8 cellular contexts compared by ENCODE assay signal in the genomic region with DNA sequence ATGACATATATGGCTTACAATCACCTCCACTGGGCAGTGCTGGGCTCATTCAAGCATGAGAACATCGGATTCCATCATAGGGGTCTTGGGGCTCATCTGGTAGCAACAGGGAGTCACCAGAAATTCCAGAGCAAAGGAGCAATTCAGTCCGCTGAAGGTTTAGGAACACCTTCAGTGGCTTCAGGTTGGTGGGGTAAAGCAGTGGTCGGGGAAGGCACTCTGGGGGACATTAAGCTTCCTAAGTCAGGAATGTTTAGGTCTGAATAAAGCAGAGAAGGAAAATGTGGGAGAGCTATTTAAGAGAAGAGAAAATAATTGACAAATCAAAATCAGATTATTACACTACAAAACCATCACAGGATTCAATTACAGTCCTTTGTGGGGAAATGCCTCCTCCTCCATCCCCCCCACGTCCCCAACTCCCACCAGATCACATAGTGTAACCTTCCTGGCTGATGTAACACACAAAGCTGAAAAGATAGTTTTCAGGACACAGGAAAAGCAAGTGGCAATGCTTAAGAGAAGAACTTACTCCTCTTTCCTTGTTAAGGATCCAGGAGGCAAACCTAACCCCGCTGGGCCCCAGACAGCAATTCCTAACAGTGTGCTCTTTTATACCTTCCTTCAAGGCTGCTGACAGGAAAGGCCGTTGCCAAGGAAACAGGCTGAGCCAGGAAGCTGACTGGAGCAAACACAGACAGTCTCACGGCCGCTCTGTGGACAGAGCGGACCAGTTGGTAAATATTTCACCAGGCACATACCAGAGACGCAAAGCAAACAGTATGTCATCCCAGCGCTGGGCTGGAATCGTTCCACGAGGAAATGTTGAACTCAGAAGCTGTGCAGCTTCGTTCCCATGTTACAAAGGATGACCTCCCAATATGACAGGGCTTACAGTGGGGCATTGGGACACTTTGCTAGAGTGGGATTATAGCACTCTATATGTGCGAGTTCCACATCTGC. TPM values are rescaled to one million over a fixed set of nuclear protein-coding genes. Genes with fewer than 3 reads are reported as not detected.
A peak's percentile ranks its signal among the peaks of the same experiment; 100 is the strongest.
DNase-seq lines count a peak whose midpoint lies in the region; TF ChIP-seq lines count a peak whose summit lies in the region.

No MANE protein-coding gene starts in this region.

- H3K27me3 ChIP-seq in testis, result no peaks in the 10 kb centered on the region
- H3K27me3 ChIP-seq in CD8-positive, alpha-beta memory T cell (ENCODE audit: insufficient read depth, low read length, poor library complexity, severe bottlenecking), result peaks cover 3% of the 10 kb centered on the region

- TF ChIP-seq CTCF in coronary artery (IDR thresholded peaks at IDR 0.05) (no peak), testis (IDR thresholded peaks at IDR 0.05) (no peak)

- H3K27ac Mint-ChIP-seq in CD8-positive, alpha-beta memory T cell, result no peak overlapping the region
- H3K27ac Mint-ChIP-seq in activated naive CD8-positive, alpha-beta T cell treated with anti-CD3 and anti-CD28 coated beads for 36 hours, result no peak overlapping the region

- H3K4me1 Mint-ChIP-seq in CD8-positive, alpha-beta memory T cell, result peaks cover 0 to 5% (median 4%) of the 10 kb centered on the region in 3 donors
- H3K4me1 Mint-ChIP-seq in activated naive CD8-positive, alpha-beta T cell treated with anti-CD3 and anti-CD28 coated beads for 36 hours, result no peaks in the 10 kb centered on the region

- TF ChIP-seq POLR2A in testis (IDR thresholded peaks at IDR 0.05), result no peak

- H3K9me3 Mint-ChIP-seq in CD8-positive, alpha-beta memory T cell, result no peaks in the 10 kb centered on the region
- H3K9me3 Mint-ChIP-seq in activated naive CD8-positive, alpha-beta T cell treated with anti-CD3 and anti-CD28 coated beads for 36 hours, result no peaks in the 10 kb centered on the region

- POLR2A ChIA-PET in CD8-positive, alpha-beta memory T cell (lab: Charles Lee), result no interaction called here

- no peaks in the 10 kb centered on the region for H3K36me3 Mint-ChIP-seq in CD8-positive, alpha-beta memory T cell
- H3K36me3 Mint-ChIP-seq in activated naive CD8-positive, alpha-beta T cell treated with anti-CD3 and anti-CD28 coated beads for 36 hours, result no peaks in the 10 kb centered on the region

- 36 to 54% methylated on average over 15 of the region's 15 CpGs for WGBS in testis, 2 donors

- no peaks in the 10 kb centered on the region for H3K36me3 ChIP-seq in testis (ENCODE audit: low read depth, missing control alignments)
- no peaks in the 10 kb centered on the region for H3K36me3 ChIP-seq in CD8-positive, alpha-beta memory T cell (ENCODE audit: insufficient read depth, low read length)

- H3K4me3 Mint-ChIP-seq in CD8-positive, alpha-beta memory T cell, result no peak overlapping the region
- H3K4me3 Mint-ChIP-seq in activated naive CD8-positive, alpha-beta T cell treated with anti-CD3 and anti-CD28 coated beads for 36 hours, result no peak overlapping the region

- H3K4me1 ChIP-seq in testis, result peaks cover 11% of the 10 kb centered on the region
- H3K4me1 ChIP-seq in CD8-positive, alpha-beta memory T cell (ENCODE audit: insufficient read depth, low read length), result no peaks in the 10 kb centered on the region

- peak overlapping the region; percentile 78 to 80 for H3K27ac ChIP-seq in coronary artery
- peak overlapping the region; percentile 14 to 78 for H3K27ac ChIP-seq in testis
- no peak overlapping the region for H3K27ac ChIP-seq in CD8-positive, alpha-beta memory T cell (ENCODE audit: low read depth, low read length)

- CTCF ChIA-PET in CD8-positive, alpha-beta memory T cell (lab: Charles Lee), result interaction anchor here (1.2 kb wide), 1 partner anchor 326 kb away, joined by 3 read pairs; a partner anchor contains a TSS

- H3K4me3 ChIP-seq in coronary artery (peak overlapping the region; percentile 8), testis (no peak overlapping the region)
- H3K4me3 ChIP-seq in CD8-positive, alpha-beta memory T cell (ENCODE audit: low read length), result no peak overlapping the region

- H3K9me3 ChIP-seq in testis, result no peaks in the 10 kb centered on the region
- no peaks in the 10 kb centered on the region for H3K9me3 ChIP-seq in CD8-positive, alpha-beta memory T cell (ENCODE audit: low read length)

- DNase-seq in 8988T (peak; percentile 49), H4 (ENCODE audit: low spot score) (peak; percentile 96), NCI-H526 (lab: John Stamatoyannopoulos, UW) (peak; percentile 88 to 92), coronary artery (ENCODE audit: low spot score) (peak; percentile 97), left kidney (ENCODE audit: low read depth, low spot score) (peak; percentile 97), testis (peak; percentile 80)
- no peak for DNase-seq in CD8-positive, alpha-beta memory T cell
- DNase-seq in activated naive CD8-positive, alpha-beta T cell treated with anti-CD3 and anti-CD28 coated beads for 36 hours, result no peak

- peaks cover 3 to 20% of the 10 kb centered on the region in 2 donors for H3K27me3 Mint-ChIP-seq in CD8-positive, alpha-beta memory T cell
- peaks cover 11% of the 10 kb centered on the region for H3K27me3 Mint-ChIP-seq in activated naive CD8-positive, alpha-beta T cell treated with anti-CD3 and anti-CD28 coated beads for 36 hours

- intact Hi-C loops in testis (cut with DNase I; ENCODE audit: low total_unique reads), result loop anchor here (10.0 kb wide), 1 partner anchor 181 kb away; no protein-coding TSS in a partner anchor

RNA-seq across cellular contexts. Expression of a gene that starts 57.5 kb away (rescaled TPM):
- 12.0 and 13.7 TPM in 2 replicates for total RNA-seq in H4 (2014; rRNA removed; shearing (Covaris generic))
- 100 to 1,000 TPM in 1 of 2 donors, 10 to 100 TPM in 1; 47.9 to 103 TPM for total RNA-seq in testis
- 53.3 TPM for polyA plus RNA-seq in testis (ENCODE audit: insufficient read depth, low read depth, low replicate concordance)
- total RNA-seq in CD8-positive, alpha-beta memory T cell, result 1 to 10 TPM; 2.0 to 2.6 TPM
- polyA plus RNA-seq in CD8-positive, alpha-beta memory T cell, result 0.83 TPM
- total RNA-seq in activated naive CD8-positive, alpha-beta T cell treated with anti-CD3 and anti-CD28 coated beads for 36 hours, result 1 to 10 TPM; 2.3 to 2.7 TPM

Comparison
In these comparisons a context has a peak if more than half of its experiments do, and no peak if none do; other contexts are left out.
1. DNase-seq: peak in 8988T (single experiment), H4 (single experiment), NCI-H526 (2 of 2), coronary artery (single experiment), left kidney (single experiment) and testis (single experiment); none in CD8-positive, alpha-beta memory T cell (0 of 5) and activated naive CD8-positive, alpha-beta T cell treated with anti-CD3 and anti-CD28 coated beads for 36 hours (single experiment).